Comparison of ENCODE assay signal across 1 cellular context in genomic region chr15:74569731-74570070, GRCh38.
TF ChIP-seq lines count a peak whose summit lies in the region.

No MANE protein-coding gene starts in this region.

TF ChIP-seq in GM23338, 12 proteins besides CTCF, POLR2A, EP300 and RAD21 (continued from another document):
- no peak for TF ChIP-seq NANOG (IDR thresholded peaks at IDR 0.05; ENCODE audit: borderline replicate concordance)
- TF ChIP-seq EZH2 (IDR thresholded peaks at IDR 0.05; ENCODE audit: low read depth, unreplicated experiment), result no peak
- TF ChIP-seq ZNF114 (CRISPR knock-in tag; IDR thresholded peaks at IDR 0.05), result no peak
- TF ChIP-seq ETS1 (IDR thresholded peaks at IDR 0.05), result no peak
- no peak for TF ChIP-seq JUNB (IDR thresholded peaks at IDR 0.05; ENCODE audit: unreplicated experiment)
- TF ChIP-seq POLR2AphosphoS5 (IDR thresholded peaks at IDR 0.05; ENCODE audit: low read depth), result no peak
- no peak for TF ChIP-seq CREB1 (CRISPR knock-in tag; IDR thresholded peaks at IDR 0.05; ENCODE audit: low read depth)
- no peak for TF ChIP-seq ZNF331 (CRISPR knock-in tag; IDR thresholded peaks at IDR 0.05; ENCODE audit: low read depth)
- TF ChIP-seq REST (IDR thresholded peaks at IDR 0.05; ENCODE audit: unreplicated experiment), result no peak
